ENCODE assay signal across 9 cellular contexts in the genomic region with DNA sequence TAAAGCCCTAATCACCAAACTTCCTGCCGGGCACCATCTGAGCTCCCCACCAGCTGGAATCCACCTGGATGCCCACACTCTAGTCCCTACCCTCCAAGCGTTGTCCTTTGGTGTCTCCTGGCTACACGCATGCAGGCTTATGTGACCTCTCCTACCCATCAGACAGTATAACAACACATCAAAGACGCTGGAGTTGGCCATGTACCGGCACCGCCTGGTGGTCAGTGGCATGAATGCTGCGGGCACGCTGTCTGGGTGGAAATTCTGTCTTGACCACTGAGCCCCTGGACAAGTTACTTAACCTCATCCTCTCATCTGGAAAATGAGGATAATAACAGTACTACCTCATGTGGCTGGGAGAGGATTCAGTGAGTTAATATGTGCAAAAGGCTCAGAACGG. TPM values are rescaled to one million over a fixed set of nuclear protein-coding genes. Genes with fewer than 3 reads are reported as not detected.
A peak's percentile ranks its signal among the peaks of the same experiment; 100 is the strongest.
DNase-seq lines count a peak whose midpoint lies in the region; ATAC-seq and TF ChIP-seq lines count a peak whose summit lies in the region.
"Had no signal": no experiment of that assay in that cellular context is flagged by ENCODE, and none has a peak within 500 bp of the region (broad histone marks: within the 10 kb centered on the region; RNA-seq: fewer than 3 reads in every experiment).

No MANE protein-coding gene starts in this region.

- intact Hi-C loops in dorsolateral prefrontal cortex (cut with DNase I), result no loop called here

- H3K4me3 ChIP-seq in NB4 (ENCODE audit: low read depth, low read length) (no peak overlapping the region), dorsolateral prefrontal cortex (no peak overlapping the region)
- H3K4me3 ChIP-seq: HAP-1 had no signal

- TF ChIP-seq CTCF in NB4 (IDR thresholded peaks at IDR 0.05; ENCODE audit: low read depth, low read length), result peak; percentile 46
- TF ChIP-seq CTCF in dorsolateral prefrontal cortex (IDR thresholded peaks at IDR 0.05 in 54 of 56, conservative IDR thresholded peaks at IDR 0.05 in 2 of 56; ENCODE audit: low read depth in 1 of 56, partially characterized antibody in 56 of 56), result peak in 18 of 56 donors; percentile 6 to 34 (median 22)

- peak; percentile 15 for DNase-seq in NCI-H748 (lab: John Stamatoyannopoulos, UW; ENCODE audit: unreplicated experiment)
- DNase-seq in NCI-H748 treated with DMSO at 0.1 percent for 48 hours (lab: John Stamatoyannopoulos, UW), result no peak
- DNase-seq in NB4 (ENCODE audit: low read depth), result peak; percentile 41
- DNase-seq in dorsolateral prefrontal cortex, result peak in 1 of 10 donors; percentile 9
- peak; percentile 3 for DNase-seq in pons (ENCODE audit: low spot score)
- no peak for DNase-seq in RKO (ENCODE audit: low spot score)

- TF ChIP-seq POLR2A in NB4 (IDR thresholded peaks at IDR 0.05; ENCODE audit: extremely low read depth, insufficient read length), result no peak

- ATAC-seq in HG03469 (IDR thresholded peaks at IDR 0.05; ENCODE audit: unreplicated experiment), result no peak
- ATAC-seq in GM18498 (IDR thresholded peaks at IDR 0.05; ENCODE audit: unreplicated experiment), result no peak

- H3K27me3 ChIP-seq in dorsolateral prefrontal cortex, result no peaks in the 10 kb centered on the region

- peak overlapping the region in 32 of 59 donors; percentile 1 to 80 (median 62) for H3K27ac ChIP-seq in dorsolateral prefrontal cortex

RNA-seq across cellular contexts. Expression of a gene that starts 23.4 kb away (rescaled TPM):
- 1 to 10 TPM; 1.7 to 9.8 (median 5.9) TPM for total RNA-seq in dorsolateral prefrontal cortex

RNA-seq across cellular contexts. Expression of a gene that starts 39.6 kb away (rescaled TPM):
- 10 to 100 TPM in 95 of 120 experiments, 1 to 10 TPM in 25; 5.7 to 45.5 (median 12.8) TPM for total RNA-seq in dorsolateral prefrontal cortex

Comparison
In these comparisons a context has a peak if more than half of its experiments do, and no peak if none do; other contexts are left out.
1. DNase-seq: peak in NCI-H748 (single experiment), NB4 (single experiment) and pons (single experiment); none in NCI-H748 treated with DMSO at 0.1 percent for 48 hours (single experiment) and RKO (single experiment).